ENCODE assay signal across 1 cellular context in the genomic region with DNA sequence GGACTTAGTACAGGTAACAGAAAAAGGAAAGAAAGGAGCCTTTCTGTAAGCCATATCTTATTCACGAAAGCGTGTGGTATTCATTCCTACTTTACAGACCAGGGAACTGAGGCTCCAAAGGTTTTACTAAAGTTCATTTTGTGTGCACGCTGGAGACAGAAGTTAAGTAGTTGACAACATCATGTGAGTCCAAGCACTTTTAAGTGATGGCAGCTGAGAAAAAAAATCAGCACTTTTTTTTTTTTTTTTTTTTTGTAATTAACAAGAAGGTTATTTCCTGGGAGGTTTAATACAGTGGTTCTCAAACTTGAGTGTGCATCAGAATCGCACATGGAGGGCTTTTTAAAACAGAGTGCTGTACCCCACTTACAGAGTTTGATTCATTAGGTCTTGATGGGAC.
TF ChIP-seq lines count a peak whose summit lies in the region.

No MANE protein-coding gene starts in this region.

TF ChIP-seq in WTC11, 78 proteins besides CTCF, POLR2A, EP300 and RAD21 (continued from another document):
- TF ChIP-seq SMAD4 (CRISPR knock-in tag; IDR thresholded peaks at IDR 0.05) (no peak), NFYB (CRISPR knock-in tag; conservative IDR thresholded peaks at IDR 0.05; ENCODE audit: low read depth) (no peak), GABPB1 (CRISPR knock-in tag; IDR thresholded peaks at IDR 0.05) (no peak), ZNF232 (CRISPR knock-in tag; IDR thresholded peaks at IDR 0.05) (no peak), IRF2 (CRISPR knock-in tag; IDR thresholded peaks at IDR 0.05; ENCODE audit: borderline replicate concordance, low read depth) (no peak), ZNF671 (CRISPR knock-in tag; IDR thresholded peaks at IDR 0.05) (no peak), CREM (CRISPR knock-in tag; IDR thresholded peaks at IDR 0.05) (no peak), NR1H2 (CRISPR knock-in tag; IDR thresholded peaks at IDR 0.05) (no peak), CREB1 (CRISPR knock-in tag; IDR thresholded peaks at IDR 0.05) (no peak), JUN (CRISPR knock-in tag; IDR thresholded peaks at IDR 0.05) (no peak)
- TF ChIP-seq, protein P1, sequence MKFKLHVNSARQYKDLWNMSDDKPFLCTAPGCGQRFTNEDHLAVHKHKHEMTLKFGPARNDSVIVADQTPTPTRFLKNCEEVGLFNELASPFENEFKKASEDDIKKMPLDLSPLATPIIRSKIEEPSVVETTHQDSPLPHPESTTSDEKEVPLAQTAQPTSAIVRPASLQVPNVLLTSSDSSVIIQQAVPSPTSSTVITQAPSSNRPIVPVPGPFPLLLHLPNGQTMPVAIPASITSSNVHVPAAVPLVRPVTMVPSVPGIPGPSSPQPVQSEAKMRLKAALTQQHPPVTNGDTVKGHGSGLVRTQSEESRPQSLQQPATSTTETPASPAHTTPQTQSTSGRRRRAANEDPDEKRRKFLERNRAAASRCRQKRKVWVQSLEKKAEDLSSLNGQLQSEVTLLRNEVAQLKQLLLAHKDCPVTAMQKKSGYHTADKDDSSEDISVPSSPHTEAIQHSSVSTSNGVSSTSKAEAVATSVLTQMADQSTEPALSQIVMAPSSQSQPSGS (CRISPR knock-in tag; IDR thresholded peaks at IDR 0.05; ENCODE audit: borderline replicate concordance, low read depth), result no peak
- TF ChIP-seq, protein P2, sequence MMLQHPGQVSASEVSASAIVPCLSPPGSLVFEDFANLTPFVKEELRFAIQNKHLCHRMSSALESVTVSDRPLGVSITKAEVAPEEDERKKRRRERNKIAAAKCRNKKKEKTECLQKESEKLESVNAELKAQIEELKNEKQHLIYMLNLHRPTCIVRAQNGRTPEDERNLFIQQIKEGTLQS (CRISPR knock-in tag; conservative IDR thresholded peaks at IDR 0.05), result no peak
TF ChIP-seq in WTC11: peak in this region for 0.
